ENCODE assay signal across 19 cellular contexts in the genomic region with DNA sequence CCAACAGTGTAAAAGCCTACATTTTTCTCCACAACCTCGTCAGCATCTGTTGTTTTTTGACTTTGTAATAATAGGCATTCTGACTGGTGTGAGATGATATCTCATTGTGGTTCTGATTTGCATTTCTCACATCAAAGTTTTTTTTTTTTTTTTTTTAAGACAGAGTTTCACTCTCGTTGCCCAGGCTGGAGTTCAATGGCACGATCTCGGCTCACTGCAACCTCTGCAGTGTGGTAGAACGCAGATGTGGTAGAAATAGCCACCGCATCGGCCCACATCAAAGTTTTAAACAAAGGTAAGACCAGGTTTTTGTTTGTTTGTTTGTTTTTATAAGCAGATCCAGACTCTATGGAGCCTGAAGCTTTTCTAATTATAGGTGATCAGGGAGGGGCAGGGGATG. TPM values are rescaled to one million over a fixed set of nuclear protein-coding genes. Genes with fewer than 3 reads are reported as not detected.
A peak's percentile ranks its signal among the peaks of the same experiment; 100 is the strongest.
DNase-seq lines count a peak whose midpoint lies in the region; ATAC-seq and TF ChIP-seq lines count a peak whose summit lies in the region.
"Had no signal": no experiment of that assay in that cellular context is flagged by ENCODE, and none has a peak within 500 bp of the region (broad histone marks: within the 10 kb centered on the region; RNA-seq: fewer than 3 reads in every experiment).

No MANE protein-coding gene starts in this region.

- POLR2A ChIA-PET in activated CD8-positive, alpha-beta T cell treated with anti-CD3 and anti-CD28 coated beads for 36 hours (lab: Charles Lee) = no interaction called here
- POLR2A ChIA-PET in activated CD8-positive, alpha-beta T cell treated with anti-CD3 and anti-CD28 coated beads, Interleukin-2, amount 10 ng/mL, durations not matched to agents 7 days and 5 days (lab: Charles Lee) = no interaction called here

- intact Hi-C loops in activated CD8-positive, alpha-beta T cell treated with anti-CD3 and anti-CD28 coated beads for 36 hours (cut with micrococcal nuclease) = no loop called here

- H3K4me3 Mint-ChIP-seq in activated CD8-positive, alpha-beta T cell treated with anti-CD3 and anti-CD28 coated beads for 36 hours = no peak overlapping the region
- no peak overlapping the region for H3K4me3 Mint-ChIP-seq in activated CD8-positive, alpha-beta T cell treated with anti-CD3 and anti-CD28 coated beads, Interleukin-2, amount 10 ng/mL, durations not matched to agents 7 days and 5 days
- no peak overlapping the region for H3K4me3 Mint-ChIP-seq in osteocyte (ENCODE audit: unreplicated experiment)

- CTCF ChIA-PET in activated CD8-positive, alpha-beta T cell treated with anti-CD3 and anti-CD28 coated beads for 36 hours (lab: Charles Lee) = no interaction called here
- CTCF ChIA-PET in activated CD8-positive, alpha-beta T cell treated with anti-CD3 and anti-CD28 coated beads, Interleukin-2, amount 10 ng/mL, durations not matched to agents 7 days and 5 days (lab: Charles Lee) = no interaction called here

- H3K36me3 Mint-ChIP-seq in activated CD8-positive, alpha-beta T cell treated with anti-CD3 and anti-CD28 coated beads for 36 hours (ENCODE audit: low read depth) = no peaks in the 10 kb centered on the region
- H3K36me3 Mint-ChIP-seq in activated CD8-positive, alpha-beta T cell treated with anti-CD3 and anti-CD28 coated beads, Interleukin-2, amount 10 ng/mL, durations not matched to agents 7 days and 5 days (ENCODE audit: low read depth) = no peaks in the 10 kb centered on the region
- no peaks in the 10 kb centered on the region for H3K36me3 Mint-ChIP-seq in osteocyte (ENCODE audit: unreplicated experiment)
- H3K36me3 Mint-ChIP-seq: CD4-positive, CD25-positive, alpha-beta regulatory T cell had no signal

- peaks cover 3% of the 10 kb centered on the region for H3K27me3 Mint-ChIP-seq in activated CD8-positive, alpha-beta T cell treated with anti-CD3 and anti-CD28 coated beads for 36 hours
- peaks cover 4% of the 10 kb centered on the region for H3K27me3 Mint-ChIP-seq in activated CD8-positive, alpha-beta T cell treated with anti-CD3 and anti-CD28 coated beads, Interleukin-2, amount 10 ng/mL, durations not matched to agents 7 days and 5 days (ENCODE audit: low read depth)
- no peaks in the 10 kb centered on the region for H3K27me3 Mint-ChIP-seq in osteocyte (ENCODE audit: unreplicated experiment)

- peak; percentile 27 for ATAC-seq in activated CD8-positive, alpha-beta T cell treated with anti-CD3 and anti-CD28 coated beads for 36 hours
- ATAC-seq in activated CD8-positive, alpha-beta T cell treated with anti-CD3 and anti-CD28 coated beads, Interleukin-2, amount 10 ng/mL, durations not matched to agents 7 days and 5 days = no peak
- ATAC-seq in GM19035 (IDR thresholded peaks at IDR 0.05; ENCODE audit: unreplicated experiment) = peak; percentile 62
- peak; percentile 73 for ATAC-seq in HG02938 (IDR thresholded peaks at IDR 0.05; ENCODE audit: unreplicated experiment)
- no peak for ATAC-seq in GM19455 (IDR thresholded peaks at IDR 0.05; ENCODE audit: unreplicated experiment)
- ATAC-seq in HG03139 (IDR thresholded peaks at IDR 0.05; ENCODE audit: unreplicated experiment) = no peak
- ATAC-seq: HCT116, K562, PC-3 had no signal

- TF ChIP-seq CTCF in activated CD8-positive, alpha-beta T cell treated with anti-CD3 and anti-CD28 coated beads for 36 hours (IDR thresholded peaks at IDR 0.05) = no peak
- no peak for TF ChIP-seq CTCF in osteocyte (IDR thresholded peaks at IDR 0.05)

- H3K9me3 Mint-ChIP-seq in activated CD8-positive, alpha-beta T cell treated with anti-CD3 and anti-CD28 coated beads for 36 hours = no peaks in the 10 kb centered on the region
- H3K9me3 Mint-ChIP-seq in activated CD8-positive, alpha-beta T cell treated with anti-CD3 and anti-CD28 coated beads, Interleukin-2, amount 10 ng/mL, durations not matched to agents 7 days and 5 days (ENCODE audit: insufficient read depth) = no peaks in the 10 kb centered on the region
- peaks cover 5% of the 10 kb centered on the region for H3K9me3 Mint-ChIP-seq in osteocyte (ENCODE audit: unreplicated experiment)

- no peak overlapping the region for H3K27ac Mint-ChIP-seq in activated CD8-positive, alpha-beta T cell treated with anti-CD3 and anti-CD28 coated beads for 36 hours
- no peak overlapping the region for H3K27ac Mint-ChIP-seq in activated CD8-positive, alpha-beta T cell treated with anti-CD3 and anti-CD28 coated beads, Interleukin-2, amount 10 ng/mL, durations not matched to agents 7 days and 5 days
- no peak overlapping the region for H3K27ac Mint-ChIP-seq in osteocyte (ENCODE audit: unreplicated experiment)
- H3K27ac Mint-ChIP-seq: CD4-positive, CD25-positive, alpha-beta regulatory T cell had no signal

- no peak for DNase-seq in activated CD8-positive, alpha-beta T cell treated with anti-CD3 and anti-CD28 coated beads for 36 hours
- no peak for DNase-seq in activated CD8-positive, alpha-beta T cell treated with anti-CD3 and anti-CD28 coated beads, Interleukin-2, amount 10 ng/mL, durations not matched to agents 7 days and 5 days
- peak; percentile 23 for DNase-seq in osteocyte (ENCODE audit: extremely low spot score, unreplicated experiment)
- no peak for DNase-seq in activated naive CD4-positive, alpha-beta T cell treated with anti-CD3 and anti-CD28 coated beads, Interleukin-2, amount 50 U/mL, for 16 hours
- DNase-seq: AML-193, GM23248, NCI-H1048, NCI-H345, NCI-H69, PC-3, SW 1271 had no signal

- H3K4me1 Mint-ChIP-seq in activated CD8-positive, alpha-beta T cell treated with anti-CD3 and anti-CD28 coated beads for 36 hours (ENCODE audit: low read depth) = no peaks in the 10 kb centered on the region
- H3K4me1 Mint-ChIP-seq in activated CD8-positive, alpha-beta T cell treated with anti-CD3 and anti-CD28 coated beads, Interleukin-2, amount 10 ng/mL, durations not matched to agents 7 days and 5 days (ENCODE audit: low read depth) = peaks cover 1% of the 10 kb centered on the region
- H3K4me1 Mint-ChIP-seq in osteocyte (ENCODE audit: unreplicated experiment) = no peaks in the 10 kb centered on the region

RNA-seq across cellular contexts. Expression of a gene that starts 12.7 kb away (rescaled TPM):
- total RNA-seq in activated CD8-positive, alpha-beta T cell treated with anti-CD3 and anti-CD28 coated beads for 36 hours = under 1 TPM; 0.14 to 0.16 TPM
- under 1 TPM; 0.05 to 0.11 TPM for total RNA-seq in activated CD8-positive, alpha-beta T cell treated with anti-CD3 and anti-CD28 coated beads, Interleukin-2, amount 10 ng/mL, durations not matched to agents 7 days and 5 days
- total RNA-seq in osteocyte = 0.29 and 0.40 TPM in 2 replicates
- total RNA-seq: HT1080 had no signal

Comparison
In these comparisons a context has a peak if more than half of its experiments do, and no peak if none do; other contexts are left out.
1. ATAC-seq: peak in activated CD8-positive, alpha-beta T cell treated with anti-CD3 and anti-CD28 coated beads for 36 hours (single experiment), GM19035 (single experiment) and HG02938 (single experiment); none in activated CD8-positive, alpha-beta T cell treated with anti-CD3 and anti-CD28 coated beads, Interleukin-2, amount 10 ng/mL, durations not matched to agents 7 days and 5 days (single experiment), GM19455 (single experiment) and HG03139 (single experiment).